26 cellular contexts compared by ENCODE assay signal in the genomic region with DNA sequence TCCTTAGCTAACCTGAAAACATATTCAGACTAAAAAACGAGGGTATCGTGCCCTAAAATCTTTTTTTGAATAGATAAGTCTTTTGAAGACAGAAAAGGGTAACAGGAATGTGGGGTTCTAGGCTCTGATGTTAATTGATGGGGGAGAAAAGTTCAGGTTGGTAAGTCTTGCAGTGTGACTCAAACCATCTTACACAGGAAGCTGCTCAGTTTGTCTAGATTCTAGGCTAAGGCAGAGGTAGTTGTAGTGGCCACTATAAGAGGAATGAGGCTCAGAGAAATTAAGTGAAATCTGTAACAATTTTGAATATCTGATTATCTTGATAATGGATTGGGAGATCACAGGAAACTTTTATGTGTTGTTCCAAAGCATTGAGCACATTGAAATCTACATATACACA.
"Had no signal": no experiment of that assay in that cellular context is flagged by ENCODE, and none has a peak within 500 bp of the region (broad histone marks: within the 10 kb centered on the region; RNA-seq: fewer than 3 reads in every experiment).

No MANE protein-coding gene starts in this region.

- DNase-seq: activated B cell treated with CpG ODN at 0.5 μM for 24 hours; activated CD4-positive, alpha-beta T cell treated with anti-CD3 and anti-CD28 coated beads, Interleukin-2, amount 50 U/mL, for 4 hours; activated effector memory CD4-positive, alpha-beta T cell treated with Interleukin-2 at 50 U/mL for 16 hours; activated naive CD4-positive, alpha-beta T cell treated with anti-CD3 and anti-CD28 coated beads for 36 hours; activated naive CD8-positive, alpha-beta T cell treated with anti-CD3 and anti-CD28 coated beads for 36 hours; adrenal gland; aorta; cerebellar nuclear complex; dorsolateral prefrontal cortex; effector memory CD4-positive, alpha-beta T cell; erythroblast; gastrocnemius medialis; glutamatergic neuron; left lung; lower lobe of right lung; mesenchymal stem cell; ovary; right lobe of liver; stimulated activated CD4-positive, alpha-beta T cell treated with anti-CD3 and anti-CD28 coated beads, Interleukin-2, amount 100 ng/mL, for 48 hours; stimulated activated naive CD4-positive, alpha-beta T cell treated with Interleukin-2 at 50 U/mL for 16 hours; transverse colon had no signal

- H3K36me3 Mint-ChIP-seq: activated naive CD8-positive, alpha-beta T cell treated with anti-CD3 and anti-CD28 coated beads for 36 hours; brain had no signal

- H3K4me1 Mint-ChIP-seq: activated B cell treated with CpG ODN at 0.5 μM for 24 hours; activated naive CD8-positive, alpha-beta T cell treated with anti-CD3 and anti-CD28 coated beads for 36 hours had no signal

- H3K27ac ChIP-seq: adrenal gland, cardiac muscle cell, coronary artery, gastrocnemius medialis, left lung, lower lobe of right lung, ovary, right lobe of liver, transverse colon had no signal

- ATAC-seq: gastrocnemius medialis, left lung, lower lobe of right lung, right lobe of liver had no signal

- H3K27me3 ChIP-seq: adrenal gland, cardiac muscle cell, dorsolateral prefrontal cortex, gastrocnemius medialis, left lung, ovary, right lobe of liver, transverse colon had no signal

- H3K27me3 Mint-ChIP-seq: activated B cell treated with CpG ODN at 0.5 μM for 24 hours; activated naive CD8-positive, alpha-beta T cell treated with anti-CD3 and anti-CD28 coated beads for 36 hours had no signal

- H3K9me3 Mint-ChIP-seq: activated B cell treated with CpG ODN at 0.5 μM for 24 hours; activated naive CD4-positive, alpha-beta T cell treated with anti-CD3 and anti-CD28 coated beads for 36 hours; natural killer cell treated with Interleukin-12 subunit alpha and Interleukin-12 subunit beta and Interleukin-15 and Interleukin-18, amount 100 ng/mL, for 72 hours had no signal

- H3K27ac Mint-ChIP-seq: activated B cell treated with CpG ODN at 0.5 μM for 24 hours; activated naive CD4-positive, alpha-beta T cell treated with anti-CD3 and anti-CD28 coated beads for 36 hours; activated naive CD8-positive, alpha-beta T cell treated with anti-CD3 and anti-CD28 coated beads for 36 hours; natural killer cell treated with Interleukin-12 subunit alpha and Interleukin-12 subunit beta and Interleukin-15 and Interleukin-18, amount 100 ng/mL, for 72 hours; progenitor cell of endocrine pancreas had no signal

- H3K36me3 ChIP-seq: adrenal gland, cardiac muscle cell, gastrocnemius medialis, left lung, lower lobe of right lung, ovary, right lobe of liver, transverse colon had no signal

- H3K4me1 ChIP-seq: adrenal gland, gastrocnemius medialis, left lung, lower lobe of right lung, right lobe of liver, transverse colon had no signal

- H3K4me3 Mint-ChIP-seq: activated B cell treated with CpG ODN at 0.5 μM for 24 hours; activated naive CD4-positive, alpha-beta T cell treated with anti-CD3 and anti-CD28 coated beads for 36 hours; activated naive CD8-positive, alpha-beta T cell treated with anti-CD3 and anti-CD28 coated beads for 36 hours; brain; natural killer cell treated with Interleukin-12 subunit alpha and Interleukin-12 subunit beta and Interleukin-15 and Interleukin-18, amount 100 ng/mL, for 72 hours had no signal

- H3K4me3 ChIP-seq: adrenal gland, cardiac muscle cell, coronary artery, dorsolateral prefrontal cortex, gastrocnemius medialis, left lung, lower lobe of right lung, ovary, right lobe of liver, transverse colon had no signal

- H3K9me3 ChIP-seq: adrenal gland, lower lobe of right lung, ovary, right lobe of liver, transverse colon had no signal
